ENCODE assay signal across 1 cellular context in genomic region chr3:111978833-111979688, GRCh38.
A peak's percentile ranks its signal among the peaks of the same experiment; 100 is the strongest.
TF ChIP-seq lines count a peak whose summit lies in the region.

ABHD10 (plus strand) TSS chr3:111979026; CDS start chr3:111979062, 36 bp downstream.

TF ChIP-seq in HEK293, 187 proteins besides CTCF, POLR2A, EP300 and RAD21 (continued from another document and continues in another):
- no peak for TF ChIP-seq GFI1B (tag by site-specific recombination; IDR thresholded peaks at IDR 0.05)
- peak; percentile 73; the same call in 1 of the 2 replicates for TF ChIP-seq YY2 (tag by site-specific recombination; IDR thresholded peaks at IDR 0.05)
- 0 out of 2 replicates have a peak, but pooled peaks have one; percentile 22 for TF ChIP-seq ZNF561 (tag by site-specific recombination; IDR thresholded peaks at IDR 0.05; ENCODE audit: borderline replicate concordance)
- TF ChIP-seq SP2 (tag by site-specific recombination; IDR thresholded peaks at IDR 0.05): peak; percentile 62
- TF ChIP-seq ZNF701 (tag by site-specific recombination; IDR thresholded peaks at IDR 0.05): no peak
- 0 out of 2 replicates have a peak, but pooled peaks have one; percentile 57 for TF ChIP-seq ZBTB48 (tag by site-specific recombination; IDR thresholded peaks at IDR 0.05)
- TF ChIP-seq ZNF473 (tag by site-specific recombination; IDR thresholded peaks at IDR 0.05): no peak
- TF ChIP-seq GLI4 (tag by site-specific recombination; IDR thresholded peaks at IDR 0.05): no peak
- TF ChIP-seq, protein P1, sequence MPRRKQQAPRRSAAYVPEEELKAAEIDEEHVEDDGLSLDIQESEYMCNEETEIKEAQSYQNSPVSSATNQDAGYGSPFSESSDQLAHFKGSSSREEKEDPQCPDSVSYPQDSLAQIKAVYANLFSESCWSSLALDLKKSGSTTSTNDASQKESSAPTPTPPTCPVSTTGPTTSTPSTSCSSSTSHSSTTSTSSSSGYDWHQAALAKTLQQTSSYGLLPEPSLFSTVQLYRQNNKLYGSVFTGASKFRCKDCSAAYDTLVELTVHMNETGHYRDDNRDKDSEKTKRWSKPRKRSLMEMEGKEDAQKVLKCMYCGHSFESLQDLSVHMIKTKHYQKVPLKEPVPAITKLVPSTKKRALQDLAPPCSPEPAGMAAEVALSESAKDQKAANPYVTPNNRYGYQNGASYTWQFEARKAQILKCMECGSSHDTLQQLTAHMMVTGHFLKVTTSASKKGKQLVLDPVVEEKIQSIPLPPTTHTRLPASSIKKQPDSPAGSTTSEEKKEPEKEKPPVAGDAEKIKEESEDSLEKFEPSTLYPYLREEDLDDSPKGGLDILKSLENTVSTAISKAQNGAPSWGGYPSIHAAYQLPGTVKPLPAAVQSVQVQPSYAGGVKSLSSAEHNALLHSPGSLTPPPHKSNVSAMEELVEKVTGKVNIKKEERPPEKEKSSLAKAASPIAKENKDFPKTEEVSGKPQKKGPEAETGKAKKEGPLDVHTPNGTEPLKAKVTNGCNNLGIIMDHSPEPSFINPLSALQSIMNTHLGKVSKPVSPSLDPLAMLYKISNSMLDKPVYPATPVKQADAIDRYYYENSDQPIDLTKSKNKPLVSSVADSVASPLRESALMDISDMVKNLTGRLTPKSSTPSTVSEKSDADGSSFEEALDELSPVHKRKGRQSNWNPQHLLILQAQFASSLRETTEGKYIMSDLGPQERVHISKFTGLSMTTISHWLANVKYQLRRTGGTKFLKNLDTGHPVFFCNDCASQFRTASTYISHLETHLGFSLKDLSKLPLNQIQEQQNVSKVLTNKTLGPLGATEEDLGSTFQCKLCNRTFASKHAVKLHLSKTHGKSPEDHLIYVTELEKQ (tag by site-specific recombination; IDR thresholded peaks at IDR 0.05; ENCODE audit: borderline replicate concordance): no peak
- TF ChIP-seq, protein P2, sequence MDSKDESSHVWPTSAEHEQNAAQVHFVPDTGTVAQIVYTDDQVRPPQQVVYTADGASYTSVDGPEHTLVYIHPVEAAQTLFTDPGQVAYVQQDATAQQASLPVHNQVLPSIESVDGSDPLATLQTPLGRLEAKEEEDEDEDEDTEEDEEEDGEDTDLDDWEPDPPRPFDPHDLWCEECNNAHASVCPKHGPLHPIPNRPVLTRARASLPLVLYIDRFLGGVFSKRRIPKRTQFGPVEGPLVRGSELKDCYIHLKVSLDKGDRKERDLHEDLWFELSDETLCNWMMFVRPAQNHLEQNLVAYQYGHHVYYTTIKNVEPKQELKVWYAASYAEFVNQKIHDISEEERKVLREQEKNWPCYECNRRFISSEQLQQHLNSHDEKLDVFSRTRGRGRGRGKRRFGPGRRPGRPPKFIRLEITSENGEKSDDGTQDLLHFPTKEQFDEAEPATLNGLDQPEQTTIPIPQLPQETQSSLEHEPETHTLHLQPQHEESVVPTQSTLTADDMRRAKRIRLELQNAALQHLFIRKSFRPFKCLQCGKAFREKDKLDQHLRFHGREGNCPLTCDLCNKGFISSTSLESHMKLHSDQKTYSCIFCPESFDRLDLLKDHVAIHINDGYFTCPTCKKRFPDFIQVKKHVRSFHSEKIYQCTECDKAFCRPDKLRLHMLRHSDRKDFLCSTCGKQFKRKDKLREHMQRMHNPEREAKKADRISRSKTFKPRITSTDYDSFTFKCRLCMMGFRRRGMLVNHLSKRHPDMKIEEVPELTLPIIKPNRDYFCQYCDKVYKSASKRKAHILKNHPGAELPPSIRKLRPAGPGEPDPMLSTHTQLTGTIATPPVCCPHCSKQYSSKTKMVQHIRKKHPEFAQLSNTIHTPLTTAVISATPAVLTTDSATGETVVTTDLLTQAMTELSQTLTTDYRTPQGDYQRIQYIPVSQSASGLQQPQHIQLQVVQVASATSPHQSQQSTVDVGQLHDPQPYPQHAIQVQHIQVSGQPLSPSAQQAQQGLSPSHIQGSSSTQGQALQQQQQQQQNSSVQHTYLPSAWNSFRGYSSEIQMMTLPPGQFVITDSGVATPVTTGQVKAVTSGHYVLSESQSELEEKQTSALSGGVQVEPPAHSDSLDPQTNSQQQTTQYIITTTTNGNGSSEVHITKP (tag by site-specific recombination; IDR thresholded peaks at IDR 0.05): peak; percentile 41; the same call in 1 of the 2 replicates
- TF ChIP-seq, protein P3, sequence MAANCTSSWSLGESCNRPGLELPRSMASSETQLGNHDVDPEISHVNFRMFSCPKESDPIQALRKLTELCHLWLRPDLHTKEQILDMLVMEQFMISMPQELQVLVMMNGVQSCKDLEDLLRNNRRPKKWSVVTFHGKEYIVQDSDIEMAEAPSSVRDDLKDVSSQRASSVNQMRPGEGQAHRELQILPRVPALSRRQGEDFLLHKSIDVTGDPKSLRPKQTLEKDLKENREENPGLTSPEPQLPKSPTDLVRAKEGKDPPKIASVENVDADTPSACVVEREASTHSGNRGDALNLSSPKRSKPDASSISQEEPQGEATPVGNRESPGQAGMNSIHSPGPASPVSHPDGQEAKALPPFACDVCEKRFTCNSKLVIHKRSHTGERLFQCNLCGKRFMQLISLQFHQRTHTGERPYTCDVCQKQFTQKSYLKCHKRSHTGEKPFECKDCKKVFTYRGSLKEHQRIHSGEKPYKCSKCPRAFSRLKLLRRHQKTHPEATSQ (tag by site-specific recombination; IDR thresholded peaks at IDR 0.05): 0 out of 2 replicates have a peak, but pooled peaks have one; percentile 22
- 0 out of 2 replicates have a peak, but pooled peaks have one; percentile 18 for TF ChIP-seq ZBTB1 (tag by site-specific recombination; IDR thresholded peaks at IDR 0.05)
- peak; percentile 55; the same call in 1 of the 2 replicates for TF ChIP-seq ZNF692 (tag by site-specific recombination; IDR thresholded peaks at IDR 0.05)
- TF ChIP-seq ZNF302 (tag by site-specific recombination; IDR thresholded peaks at IDR 0.05; ENCODE audit: low read depth): no peak
- no peak for TF ChIP-seq ZNF148 (tag by site-specific recombination; IDR thresholded peaks at IDR 0.05; ENCODE audit: borderline replicate concordance)
- TF ChIP-seq ZNF558 (tag by site-specific recombination; IDR thresholded peaks at IDR 0.05): no peak
- no peak for TF ChIP-seq ZNF830 (tag by site-specific recombination; IDR thresholded peaks at IDR 0.05; ENCODE audit: low read depth)
- 0 out of 2 replicates have a peak, but pooled peaks have one; percentile 59 for TF ChIP-seq INSM2 (tag by site-specific recombination; IDR thresholded peaks at IDR 0.05)
- peak; percentile 53; the same call in 1 of the 2 replicates for TF ChIP-seq ZSCAN30 (tag by site-specific recombination; IDR thresholded peaks at IDR 0.05)
- TF ChIP-seq, protein P4, sequence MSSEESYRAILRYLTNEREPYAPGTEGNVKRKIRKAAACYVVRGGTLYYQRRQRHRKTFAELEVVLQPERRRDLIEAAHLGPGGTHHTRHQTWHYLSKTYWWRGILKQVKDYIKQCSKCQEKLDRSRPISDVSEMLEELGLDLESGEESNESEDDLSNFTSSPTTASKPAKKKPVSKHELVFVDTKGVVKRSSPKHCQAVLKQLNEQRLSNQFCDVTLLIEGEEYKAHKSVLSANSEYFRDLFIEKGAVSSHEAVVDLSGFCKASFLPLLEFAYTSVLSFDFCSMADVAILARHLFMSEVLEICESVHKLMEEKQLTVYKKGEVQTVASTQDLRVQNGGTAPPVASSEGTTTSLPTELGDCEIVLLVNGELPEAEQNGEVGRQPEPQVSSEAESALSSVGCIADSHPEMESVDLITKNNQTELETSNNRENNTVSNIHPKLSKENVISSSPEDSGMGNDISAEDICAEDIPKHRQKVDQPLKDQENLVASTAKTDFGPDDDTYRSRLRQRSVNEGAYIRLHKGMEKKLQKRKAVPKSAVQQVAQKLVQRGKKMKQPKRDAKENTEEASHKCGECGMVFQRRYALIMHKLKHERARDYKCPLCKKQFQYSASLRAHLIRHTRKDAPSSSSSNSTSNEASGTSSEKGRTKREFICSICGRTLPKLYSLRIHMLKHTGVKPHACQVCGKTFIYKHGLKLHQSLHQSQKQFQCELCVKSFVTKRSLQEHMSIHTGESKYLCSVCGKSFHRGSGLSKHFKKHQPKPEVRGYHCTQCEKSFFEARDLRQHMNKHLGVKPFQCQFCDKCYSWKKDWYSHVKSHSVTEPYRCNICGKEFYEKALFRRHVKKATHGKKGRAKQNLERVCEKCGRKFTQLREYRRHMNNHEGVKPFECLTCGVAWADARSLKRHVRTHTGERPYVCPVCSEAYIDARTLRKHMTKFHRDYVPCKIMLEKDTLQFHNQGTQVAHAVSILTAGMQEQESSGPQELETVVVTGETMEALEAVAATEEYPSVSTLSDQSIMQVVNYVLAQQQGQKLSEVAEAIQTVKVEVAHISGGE (tag by site-specific recombination; conservative IDR thresholded peaks at IDR 0.05; ENCODE audit: low read depth): peak; percentile 80
- no peak for TF ChIP-seq HOXD13 (CRISPR knock-in tag; IDR thresholded peaks at IDR 0.05; ENCODE audit: borderline replicate concordance)
- TF ChIP-seq GLIS2 (tag by site-specific recombination; IDR thresholded peaks at IDR 0.05): peak; percentile 52; the same call in 1 of the 2 replicates
- 0 out of 2 replicates have a peak, but pooled peaks have one; percentile 40 for TF ChIP-seq KLF16 (tag by site-specific recombination; IDR thresholded peaks at IDR 0.05)
- TF ChIP-seq ZNF549 (tag by site-specific recombination; IDR thresholded peaks at IDR 0.05): no peak
- no peak for TF ChIP-seq ZNF174 (tag by site-specific recombination; IDR thresholded peaks at IDR 0.05)
- no peak for TF ChIP-seq ZNF366 (tag by site-specific recombination; conservative IDR thresholded peaks at IDR 0.05)
- no peak for TF ChIP-seq ZNF626 (tag by site-specific recombination; IDR thresholded peaks at IDR 0.05)
- TF ChIP-seq ZNF747 (tag by site-specific recombination; IDR thresholded peaks at IDR 0.05): no peak
- peak; percentile 54; the same call in 1 of the 2 replicates for TF ChIP-seq ZNF76 (tag by site-specific recombination; IDR thresholded peaks at IDR 0.05; ENCODE audit: borderline replicate concordance, low read depth)
- TF ChIP-seq KLF8 (tag by site-specific recombination; IDR thresholded peaks at IDR 0.05): no peak
- 0 out of 2 replicates have a peak, but pooled peaks have one; percentile 6 for TF ChIP-seq ZNF600 (tag by site-specific recombination; IDR thresholded peaks at IDR 0.05)
- TF ChIP-seq, protein P5, sequence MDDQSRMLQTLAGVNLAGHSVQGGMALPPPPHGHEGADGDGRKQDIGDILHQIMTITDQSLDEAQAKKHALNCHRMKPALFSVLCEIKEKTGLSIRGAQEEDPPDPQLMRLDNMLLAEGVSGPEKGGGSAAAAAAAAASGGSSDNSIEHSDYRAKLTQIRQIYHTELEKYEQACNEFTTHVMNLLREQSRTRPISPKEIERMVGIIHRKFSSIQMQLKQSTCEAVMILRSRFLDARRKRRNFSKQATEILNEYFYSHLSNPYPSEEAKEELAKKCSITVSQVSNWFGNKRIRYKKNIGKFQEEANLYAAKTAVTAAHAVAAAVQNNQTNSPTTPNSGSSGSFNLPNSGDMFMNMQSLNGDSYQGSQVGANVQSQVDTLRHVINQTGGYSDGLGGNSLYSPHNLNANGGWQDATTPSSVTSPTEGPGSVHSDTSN (CRISPR knock-in tag; IDR thresholded peaks at IDR 0.05): peak; percentile 73; the same call in 1 of the 2 replicates
- TF ChIP-seq, protein P6, sequence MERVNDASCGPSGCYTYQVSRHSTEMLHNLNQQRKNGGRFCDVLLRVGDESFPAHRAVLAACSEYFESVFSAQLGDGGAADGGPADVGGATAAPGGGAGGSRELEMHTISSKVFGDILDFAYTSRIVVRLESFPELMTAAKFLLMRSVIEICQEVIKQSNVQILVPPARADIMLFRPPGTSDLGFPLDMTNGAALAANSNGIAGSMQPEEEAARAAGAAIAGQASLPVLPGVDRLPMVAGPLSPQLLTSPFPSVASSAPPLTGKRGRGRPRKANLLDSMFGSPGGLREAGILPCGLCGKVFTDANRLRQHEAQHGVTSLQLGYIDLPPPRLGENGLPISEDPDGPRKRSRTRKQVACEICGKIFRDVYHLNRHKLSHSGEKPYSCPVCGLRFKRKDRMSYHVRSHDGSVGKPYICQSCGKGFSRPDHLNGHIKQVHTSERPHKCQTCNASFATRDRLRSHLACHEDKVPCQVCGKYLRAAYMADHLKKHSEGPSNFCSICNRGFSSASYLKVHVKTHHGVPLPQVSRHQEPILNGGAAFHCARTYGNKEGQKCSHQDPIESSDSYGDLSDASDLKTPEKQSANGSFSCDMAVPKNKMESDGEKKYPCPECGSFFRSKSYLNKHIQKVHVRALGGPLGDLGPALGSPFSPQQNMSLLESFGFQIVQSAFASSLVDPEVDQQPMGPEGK (tag by site-specific recombination; IDR thresholded peaks at IDR 0.05): peak; percentile 47
- no peak for TF ChIP-seq ZNF837 (tag by site-specific recombination; IDR thresholded peaks at IDR 0.05)
- TF ChIP-seq ZNF239 (tag by site-specific recombination; IDR thresholded peaks at IDR 0.05): no peak
- no peak for TF ChIP-seq ZNF221 (tag by site-specific recombination; IDR thresholded peaks at IDR 0.05; ENCODE audit: borderline replicate concordance)
- no peak for TF ChIP-seq ZSCAN23 (tag by site-specific recombination; IDR thresholded peaks at IDR 0.05)
